ENCODE assay signal across 8 cellular contexts in the genomic region with DNA sequence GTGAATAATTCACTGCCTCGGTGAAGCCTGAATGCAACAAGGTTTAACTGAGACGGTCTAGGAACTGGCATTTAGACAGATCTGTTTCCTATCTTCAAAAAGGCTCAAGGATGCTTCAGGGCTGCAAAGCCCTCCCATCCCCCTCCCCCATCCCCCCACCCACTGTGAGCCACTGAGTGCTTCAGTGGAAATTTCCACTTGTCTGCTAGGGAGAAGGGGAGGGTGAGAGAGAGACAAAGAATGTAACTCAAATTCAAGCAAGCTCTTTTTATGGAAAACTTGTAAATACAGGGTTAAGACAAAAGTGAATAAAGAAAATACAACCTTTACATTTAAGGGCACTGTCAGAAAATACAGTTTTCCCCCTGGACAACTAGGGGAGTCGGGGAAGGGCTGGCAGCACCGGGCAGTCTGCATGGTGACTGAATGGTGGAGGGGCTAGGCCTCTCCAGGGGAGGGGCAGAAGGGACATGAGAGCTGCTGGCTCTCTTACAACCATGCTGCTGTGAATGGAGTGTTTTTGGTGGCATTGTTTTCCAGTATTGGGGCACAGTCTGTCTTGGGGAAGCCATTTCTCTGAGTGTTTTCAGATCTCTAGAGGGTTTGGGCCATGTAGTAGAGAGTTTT. TPM values are rescaled to one million over a fixed set of nuclear protein-coding genes. Genes with fewer than 3 reads are reported as not detected.
DNase-seq lines count a peak whose midpoint lies in the region; ATAC-seq and TF ChIP-seq lines count a peak whose summit lies in the region.

No MANE protein-coding gene starts in this region.

- ATAC-seq in naive thymus-derived CD8-positive, alpha-beta T cell: no peak
- ATAC-seq in HG03196 (IDR thresholded peaks at IDR 0.05; ENCODE audit: unreplicated experiment): no peak

- TF ChIP-seq CTCF in AG04449 (IDR thresholded peaks at IDR 0.05; ENCODE audit: insufficient read depth, low read length, missing control alignments) (no peak), coronary artery (IDR thresholded peaks at IDR 0.05) (no peak), GM13976 (IDR thresholded peaks at IDR 0.05; ENCODE audit: borderline replicate concordance, control extremely low read depth, extremely low read depth, insufficient read depth, missing control alignments) (no peak)

- H3K9me3 Mint-ChIP-seq in naive thymus-derived CD8-positive, alpha-beta T cell: peaks cover 0 to 3% (median 0%) of the 10 kb centered on the region in 9 donors

- no peaks in the 10 kb centered on the region for H3K27me3 Mint-ChIP-seq in naive thymus-derived CD8-positive, alpha-beta T cell

- H3K4me3 ChIP-seq in AG04449 (ENCODE audit: low read depth, low read length) (peak overlapping the region; percentile 29; the same call in 1 of the 2 replicates), coronary artery (peak overlapping the region; percentile 53)

- peaks cover 66 to 94% (median 92%) of the 10 kb centered on the region in 4 donors for H3K4me1 Mint-ChIP-seq in naive thymus-derived CD8-positive, alpha-beta T cell

- in situ Hi-C loops in GM13976 (cut with MboI; ENCODE audit: low sequenced_read_pairs, unreplicated experiment): no loop called here

- POLR2A ChIA-PET in AG04449 (lab: Yijun Ruan, JAX): interaction anchor here (0.5 kb wide), 1 partner anchor 46 kb away, joined by 3 read pairs; no protein-coding TSS in a partner anchor
- POLR2A ChIA-PET in naive thymus-derived CD8-positive, alpha-beta T cell (lab: Charles Lee): interaction anchor here (0.9 to 1.9 kb wide), 5 partner anchors 56 to 206 kb away, joined by 3 to 10 read pairs (median 4); a partner anchor contains a TSS

- DNase-seq in AG04449 (ENCODE audit: low read depth, low spot score) (no peak), NCI-H510A (lab: John Stamatoyannopoulos, UW) (peak; percentile 17), coronary artery (ENCODE audit: low spot score) (no peak), DMS53 (lab: John Stamatoyannopoulos, UW) (no peak), NCI-H82 treated with DMSO at 0.1 percent for 48 hours (lab: John Stamatoyannopoulos, UW; ENCODE audit: unreplicated experiment) (no peak), GM13976 (ENCODE audit: low spot score) (no peak)
- DNase-seq in naive thymus-derived CD8-positive, alpha-beta T cell: no peak

- peak overlapping the region; percentile 63 to 89 for H3K27ac ChIP-seq in coronary artery

- H3K27ac Mint-ChIP-seq in naive thymus-derived CD8-positive, alpha-beta T cell: peak overlapping the region; percentile 75 to 95 (median 88)

- CTCF ChIA-PET in AG04449 (lab: Yijun Ruan, JAX): interaction anchor here (0.6 to 4.5 kb wide), 14 partner anchors 10 to 221 kb away, joined by 3 to 23 read pairs (median 7); no protein-coding TSS in a partner anchor

- peak overlapping the region; percentile 62 to 82 (median 70) for H3K4me3 Mint-ChIP-seq in naive thymus-derived CD8-positive, alpha-beta T cell

- H3K36me3 Mint-ChIP-seq in naive thymus-derived CD8-positive, alpha-beta T cell: peaks cover 5 to 52% (median 12%) of the 10 kb centered on the region in 3 donors

RNA-seq across cellular contexts. Expression of a gene that starts 56.7 kb away (rescaled TPM):
- 100 to 1,000 TPM; 107 to 112 TPM for total RNA-seq in naive thymus-derived CD8-positive, alpha-beta T cell
- 100 to 1,000 TPM; 170 to 193 (median 181) TPM for polyA plus RNA-seq in naive thymus-derived CD8-positive, alpha-beta T cell

RNA-seq across cellular contexts. Expression of a gene that starts 56.7 kb away (rescaled TPM):
- 10 to 100 TPM; 31.9 to 32.7 TPM for total RNA-seq in naive thymus-derived CD8-positive, alpha-beta T cell
- polyA plus RNA-seq in naive thymus-derived CD8-positive, alpha-beta T cell: 1 to 10 TPM; 1.7 to 2.1 (median 1.9) TPM
